Comparison of ENCODE assay signal across 8 cellular contexts in genomic region chr5:132272341-132273210, GRCh38. TPM values are rescaled to one million over a fixed set of nuclear protein-coding genes. Genes with fewer than 3 reads are reported as not detected.
DNase-seq lines count a peak whose midpoint lies in the region; ATAC-seq lines count a peak whose summit lies in the region.

No MANE protein-coding gene starts in this region.

- H3K4me3 Mint-ChIP-seq in stimulated activated naive B cell treated with anti-CD40 and anti-IgM and Interleukin-4, amounts not matched to agents 10 μg/mL and 1 μg/mL and 100 μg/mL, for 72 hours = peak overlapping the region; percentile 29 to 66

- DNase-seq in NCI-H2107 treated with DMSO at 0.1 percent for 48 hours (lab: John Stamatoyannopoulos, UW; ENCODE audit: unreplicated experiment) (peak; percentile 13), NCI-H2107 (lab: John Stamatoyannopoulos, UW) (no peak), NCI-H460 (ENCODE audit: extremely low read depth, low read depth) (peak; percentile 61), ecto neural progenitor cell (ENCODE audit: low spot score) (peak; percentile 84)
- peak; percentile 64 for DNase-seq in activated CD4-positive, alpha-beta T cell treated with anti-CD3 and anti-CD28 coated beads, Interleukin-2, amount 50 U/mL, for 1 hour
- DNase-seq in stimulated activated naive B cell treated with anti-CD40 and anti-IgM and Interleukin-4, amounts not matched to agents 10 μg/mL and 1 μg/mL and 100 μg/mL, for 72 hours = peak; percentile 38

- no peaks in the 10 kb centered on the region for H3K27me3 ChIP-seq in mucosa of stomach (ENCODE audit: control insufficient read depth, insufficient read depth, low read length)

- H3K4me1 Mint-ChIP-seq in stimulated activated naive B cell treated with anti-CD40 and anti-IgM and Interleukin-4, amounts not matched to agents 10 μg/mL and 1 μg/mL and 100 μg/mL, for 72 hours = peaks cover 34 to 46% of the 10 kb centered on the region in 2 donors

- peak overlapping the region; percentile 60 for H3K9ac ChIP-seq in mucosa of stomach (ENCODE audit: low read length)

- no peaks in the 10 kb centered on the region for H3K36me3 Mint-ChIP-seq in stimulated activated naive B cell treated with anti-CD40 and anti-IgM and Interleukin-4, amounts not matched to agents 10 μg/mL and 1 μg/mL and 100 μg/mL, for 72 hours

- H3K9me3 Mint-ChIP-seq in stimulated activated naive B cell treated with anti-CD40 and anti-IgM and Interleukin-4, amounts not matched to agents 10 μg/mL and 1 μg/mL and 100 μg/mL, for 72 hours = no peaks in the 10 kb centered on the region

- no peak overlapping the region for H3K27ac Mint-ChIP-seq in stimulated activated naive B cell treated with anti-CD40 and anti-IgM and Interleukin-4, amounts not matched to agents 10 μg/mL and 1 μg/mL and 100 μg/mL, for 72 hours

- ATAC-seq in stimulated activated naive B cell treated with anti-CD40 and anti-IgM and Interleukin-4, amounts not matched to agents 10 μg/mL and 1 μg/mL and 100 μg/mL, for 72 hours (replicated peaks) = peak; percentile 23 to 28
- no peak for ATAC-seq in HG03280 (IDR thresholded peaks at IDR 0.05; ENCODE audit: unreplicated experiment)

- no peaks in the 10 kb centered on the region for H3K9me3 ChIP-seq in mucosa of stomach (ENCODE audit: control insufficient read depth, low read length)

- H3K4me3 ChIP-seq in mucosa of stomach (ENCODE audit: low read length) = peak overlapping the region; percentile 52

- H3K4me1 ChIP-seq in mucosa of stomach (ENCODE audit: control insufficient read depth, insufficient read depth, low read length) = peaks cover 19% of the 10 kb centered on the region

- peaks cover 21 to 49% of the 10 kb centered on the region in 2 donors for H3K27me3 Mint-ChIP-seq in stimulated activated naive B cell treated with anti-CD40 and anti-IgM and Interleukin-4, amounts not matched to agents 10 μg/mL and 1 μg/mL and 100 μg/mL, for 72 hours

- no peaks in the 10 kb centered on the region for H3K36me3 ChIP-seq in mucosa of stomach (ENCODE audit: control insufficient read depth, insufficient read depth, low read length)

RNA-seq across cellular contexts. Expression of gene PDLIM4, which starts 15.1 kb away (rescaled TPM):
- not detected in 2 replicates for total RNA-seq in NCI-H460 (2014; rRNA removed; shearing (Covaris generic))
- polyA plus RNA-seq in NCI-H460 (2014; cell fraction: nucleus; rRNA removed) = not detected in 2 replicates

RNA-seq across cellular contexts. Expression of gene SLC22A4, which starts 21.6 kb away (rescaled TPM):
- total RNA-seq in NCI-H460 (2014; rRNA removed; shearing (Covaris generic)) = 4.3 and 5.6 TPM in 2 replicates
- polyA plus RNA-seq in NCI-H460 (2014; cell fraction: nucleus; rRNA removed) = 3.8 and 5.7 TPM in 2 replicates

RNA-seq across cellular contexts. Expression of gene P4HA2, which starts 44.9 kb away (rescaled TPM):
- 28.5 and 36.8 TPM in 2 replicates for total RNA-seq in NCI-H460 (2014; rRNA removed; shearing (Covaris generic))
- 17.7 and 29.2 TPM in 2 replicates for polyA plus RNA-seq in NCI-H460 (2014; cell fraction: nucleus; rRNA removed)
